Comparison of ENCODE assay signal across 1 cellular context in the genomic region with DNA sequence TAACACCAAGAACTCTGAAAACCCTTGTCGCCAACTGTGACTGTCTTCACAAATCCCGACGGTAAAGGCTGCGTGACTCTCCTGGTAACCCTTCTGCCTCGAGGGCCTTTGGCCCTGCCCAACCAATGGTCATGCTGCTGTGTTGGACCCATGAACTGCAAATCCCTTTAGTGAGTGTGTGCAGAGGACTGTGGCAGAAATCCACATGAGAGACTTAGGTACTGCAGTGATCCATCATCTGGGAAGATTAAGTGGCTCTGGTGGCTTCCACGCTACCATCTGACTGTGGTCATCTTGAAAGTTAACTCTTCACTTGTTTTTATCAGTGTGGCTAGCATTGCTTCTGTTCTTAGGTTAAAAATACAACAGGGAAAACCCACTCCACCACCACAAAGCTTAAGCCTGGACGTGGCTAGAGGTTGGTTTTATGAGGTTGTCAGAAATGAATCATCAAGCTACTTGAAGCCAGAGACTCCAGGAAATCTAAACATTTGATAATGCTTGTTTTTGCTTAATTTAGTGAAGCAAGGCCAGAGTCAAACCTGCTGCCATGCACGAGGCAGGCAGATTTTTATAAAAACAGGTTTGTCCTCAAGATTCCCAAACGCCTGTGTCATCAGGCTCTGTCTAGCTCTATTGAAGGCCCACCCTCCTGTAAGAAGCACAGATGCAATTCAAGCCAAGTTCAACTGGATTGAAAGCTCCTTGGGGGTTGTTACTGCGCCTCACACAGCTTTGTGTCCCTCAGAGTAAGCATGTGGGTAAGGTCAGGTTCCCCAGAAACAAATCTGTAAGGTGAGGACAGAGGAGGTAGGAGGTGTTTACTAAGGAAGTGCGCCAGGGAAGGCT.
TF ChIP-seq lines count a peak whose summit lies in the region.

No MANE protein-coding gene starts in this region.

TF ChIP-seq in GM12878, 131 proteins besides CTCF, POLR2A, EP300 and RAD21 (continued from another document and continues in another):
- TF ChIP-seq, protein P1, sequence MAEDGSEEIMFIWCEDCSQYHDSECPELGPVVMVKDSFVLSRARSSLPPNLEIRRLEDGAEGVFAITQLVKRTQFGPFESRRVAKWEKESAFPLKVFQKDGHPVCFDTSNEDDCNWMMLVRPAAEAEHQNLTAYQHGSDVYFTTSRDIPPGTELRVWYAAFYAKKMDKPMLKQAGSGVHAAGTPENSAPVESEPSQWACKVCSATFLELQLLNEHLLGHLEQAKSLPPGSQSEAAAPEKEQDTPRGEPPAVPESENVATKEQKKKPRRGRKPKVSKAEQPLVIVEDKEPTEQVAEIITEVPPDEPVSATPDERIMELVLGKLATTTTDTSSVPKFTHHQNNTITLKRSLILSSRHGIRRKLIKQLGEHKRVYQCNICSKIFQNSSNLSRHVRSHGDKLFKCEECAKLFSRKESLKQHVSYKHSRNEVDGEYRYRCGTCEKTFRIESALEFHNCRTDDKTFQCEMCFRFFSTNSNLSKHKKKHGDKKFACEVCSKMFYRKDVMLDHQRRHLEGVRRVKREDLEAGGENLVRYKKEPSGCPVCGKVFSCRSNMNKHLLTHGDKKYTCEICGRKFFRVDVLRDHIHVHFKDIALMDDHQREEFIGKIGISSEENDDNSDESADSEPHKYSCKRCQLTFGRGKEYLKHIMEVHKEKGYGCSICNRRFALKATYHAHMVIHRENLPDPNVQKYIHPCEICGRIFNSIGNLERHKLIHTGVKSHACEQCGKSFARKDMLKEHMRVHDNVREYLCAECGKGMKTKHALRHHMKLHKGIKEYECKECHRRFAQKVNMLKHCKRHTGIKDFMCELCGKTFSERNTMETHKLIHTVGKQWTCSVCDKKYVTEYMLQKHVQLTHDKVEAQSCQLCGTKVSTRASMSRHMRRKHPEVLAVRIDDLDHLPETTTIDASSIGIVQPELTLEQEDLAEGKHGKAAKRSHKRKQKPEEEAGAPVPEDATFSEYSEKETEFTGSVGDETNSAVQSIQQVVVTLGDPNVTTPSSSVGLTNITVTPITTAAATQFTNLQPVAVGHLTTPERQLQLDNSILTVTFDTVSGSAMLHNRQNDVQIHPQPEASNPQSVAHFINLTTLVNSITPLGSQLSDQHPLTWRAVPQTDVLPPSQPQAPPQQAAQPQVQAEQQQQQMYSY (CRISPR knock-in tag; IDR thresholded peaks at IDR 0.05), result no peak
- TF ChIP-seq KDM1A (IDR thresholded peaks at IDR 0.05; ENCODE audit: borderline replicate concordance), result no peak
- TF ChIP-seq, protein P2, sequence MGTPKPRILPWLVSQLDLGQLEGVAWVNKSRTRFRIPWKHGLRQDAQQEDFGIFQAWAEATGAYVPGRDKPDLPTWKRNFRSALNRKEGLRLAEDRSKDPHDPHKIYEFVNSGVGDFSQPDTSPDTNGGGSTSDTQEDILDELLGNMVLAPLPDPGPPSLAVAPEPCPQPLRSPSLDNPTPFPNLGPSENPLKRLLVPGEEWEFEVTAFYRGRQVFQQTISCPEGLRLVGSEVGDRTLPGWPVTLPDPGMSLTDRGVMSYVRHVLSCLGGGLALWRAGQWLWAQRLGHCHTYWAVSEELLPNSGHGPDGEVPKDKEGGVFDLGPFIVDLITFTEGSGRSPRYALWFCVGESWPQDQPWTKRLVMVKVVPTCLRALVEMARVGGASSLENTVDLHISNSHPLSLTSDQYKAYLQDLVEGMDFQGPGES (IDR thresholded peaks at IDR 0.05), result no peak
- no peak for TF ChIP-seq TARDBP (IDR thresholded peaks at IDR 0.05; ENCODE audit: borderline replicate concordance)
- TF ChIP-seq, protein P3, sequence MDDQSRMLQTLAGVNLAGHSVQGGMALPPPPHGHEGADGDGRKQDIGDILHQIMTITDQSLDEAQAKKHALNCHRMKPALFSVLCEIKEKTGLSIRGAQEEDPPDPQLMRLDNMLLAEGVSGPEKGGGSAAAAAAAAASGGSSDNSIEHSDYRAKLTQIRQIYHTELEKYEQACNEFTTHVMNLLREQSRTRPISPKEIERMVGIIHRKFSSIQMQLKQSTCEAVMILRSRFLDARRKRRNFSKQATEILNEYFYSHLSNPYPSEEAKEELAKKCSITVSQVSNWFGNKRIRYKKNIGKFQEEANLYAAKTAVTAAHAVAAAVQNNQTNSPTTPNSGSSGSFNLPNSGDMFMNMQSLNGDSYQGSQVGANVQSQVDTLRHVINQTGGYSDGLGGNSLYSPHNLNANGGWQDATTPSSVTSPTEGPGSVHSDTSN (IDR thresholded peaks at IDR 0.05; ENCODE audit: insufficient replicate concordance, low read depth, low read length), result no peak
- TF ChIP-seq, protein P4, sequence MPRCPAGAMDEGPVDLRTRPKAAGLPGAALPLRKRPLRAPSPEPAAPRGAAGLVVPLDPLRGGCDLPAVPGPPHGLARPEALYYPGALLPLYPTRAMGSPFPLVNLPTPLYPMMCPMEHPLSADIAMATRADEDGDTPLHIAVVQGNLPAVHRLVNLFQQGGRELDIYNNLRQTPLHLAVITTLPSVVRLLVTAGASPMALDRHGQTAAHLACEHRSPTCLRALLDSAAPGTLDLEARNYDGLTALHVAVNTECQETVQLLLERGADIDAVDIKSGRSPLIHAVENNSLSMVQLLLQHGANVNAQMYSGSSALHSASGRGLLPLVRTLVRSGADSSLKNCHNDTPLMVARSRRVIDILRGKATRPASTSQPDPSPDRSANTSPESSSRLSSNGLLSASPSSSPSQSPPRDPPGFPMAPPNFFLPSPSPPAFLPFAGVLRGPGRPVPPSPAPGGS (IDR thresholded peaks at IDR 0.05; ENCODE audit: borderline replicate concordance, insufficient read depth, low read depth, low read length, poor library complexity, severe bottlenecking), result peak; percentile 99
- TF ChIP-seq SREBF1 (IDR thresholded peaks at IDR 0.05; ENCODE audit: low read length), result 0 out of 2 replicates have a peak, but pooled peaks have one; percentile 17
- peak; percentile 98 for TF ChIP-seq JUNB (IDR thresholded peaks at IDR 0.05)
- TF ChIP-seq, protein P5, sequence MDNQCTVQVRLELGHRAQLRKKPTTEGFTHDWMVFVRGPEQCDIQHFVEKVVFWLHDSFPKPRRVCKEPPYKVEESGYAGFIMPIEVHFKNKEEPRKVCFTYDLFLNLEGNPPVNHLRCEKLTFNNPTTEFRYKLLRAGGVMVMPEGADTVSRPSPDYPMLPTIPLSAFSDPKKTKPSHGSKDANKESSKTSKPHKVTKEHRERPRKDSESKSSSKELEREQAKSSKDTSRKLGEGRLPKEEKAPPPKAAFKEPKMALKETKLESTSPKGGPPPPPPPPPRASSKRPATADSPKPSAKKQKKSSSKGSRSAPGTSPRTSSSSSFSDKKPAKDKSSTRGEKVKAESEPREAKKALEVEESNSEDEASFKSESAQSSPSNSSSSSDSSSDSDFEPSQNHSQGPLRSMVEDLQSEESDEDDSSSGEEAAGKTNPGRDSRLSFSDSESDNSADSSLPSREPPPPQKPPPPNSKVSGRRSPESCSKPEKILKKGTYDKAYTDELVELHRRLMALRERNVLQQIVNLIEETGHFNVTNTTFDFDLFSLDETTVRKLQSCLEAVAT (IDR thresholded peaks at IDR 0.05), result peak; percentile 80
- TF ChIP-seq ESRRA (IDR thresholded peaks at IDR 0.05; ENCODE audit: low read length), result no peak
- TF ChIP-seq, protein P6, sequence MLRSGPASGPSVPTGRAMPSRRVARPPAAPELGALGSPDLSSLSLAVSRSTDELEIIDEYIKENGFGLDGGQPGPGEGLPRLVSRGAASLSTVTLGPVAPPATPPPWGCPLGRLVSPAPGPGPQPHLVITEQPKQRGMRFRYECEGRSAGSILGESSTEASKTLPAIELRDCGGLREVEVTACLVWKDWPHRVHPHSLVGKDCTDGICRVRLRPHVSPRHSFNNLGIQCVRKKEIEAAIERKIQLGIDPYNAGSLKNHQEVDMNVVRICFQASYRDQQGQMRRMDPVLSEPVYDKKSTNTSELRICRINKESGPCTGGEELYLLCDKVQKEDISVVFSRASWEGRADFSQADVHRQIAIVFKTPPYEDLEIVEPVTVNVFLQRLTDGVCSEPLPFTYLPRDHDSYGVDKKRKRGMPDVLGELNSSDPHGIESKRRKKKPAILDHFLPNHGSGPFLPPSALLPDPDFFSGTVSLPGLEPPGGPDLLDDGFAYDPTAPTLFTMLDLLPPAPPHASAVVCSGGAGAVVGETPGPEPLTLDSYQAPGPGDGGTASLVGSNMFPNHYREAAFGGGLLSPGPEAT (IDR thresholded peaks at IDR 0.05; ENCODE audit: low read depth), result peak; percentile 69; the same call in 1 of the 2 replicates
- no peak for TF ChIP-seq RAD51 (IDR thresholded peaks at IDR 0.05)
- TF ChIP-seq HDAC2 (IDR thresholded peaks at IDR 0.05), result no peak
- TF ChIP-seq, protein P7, sequence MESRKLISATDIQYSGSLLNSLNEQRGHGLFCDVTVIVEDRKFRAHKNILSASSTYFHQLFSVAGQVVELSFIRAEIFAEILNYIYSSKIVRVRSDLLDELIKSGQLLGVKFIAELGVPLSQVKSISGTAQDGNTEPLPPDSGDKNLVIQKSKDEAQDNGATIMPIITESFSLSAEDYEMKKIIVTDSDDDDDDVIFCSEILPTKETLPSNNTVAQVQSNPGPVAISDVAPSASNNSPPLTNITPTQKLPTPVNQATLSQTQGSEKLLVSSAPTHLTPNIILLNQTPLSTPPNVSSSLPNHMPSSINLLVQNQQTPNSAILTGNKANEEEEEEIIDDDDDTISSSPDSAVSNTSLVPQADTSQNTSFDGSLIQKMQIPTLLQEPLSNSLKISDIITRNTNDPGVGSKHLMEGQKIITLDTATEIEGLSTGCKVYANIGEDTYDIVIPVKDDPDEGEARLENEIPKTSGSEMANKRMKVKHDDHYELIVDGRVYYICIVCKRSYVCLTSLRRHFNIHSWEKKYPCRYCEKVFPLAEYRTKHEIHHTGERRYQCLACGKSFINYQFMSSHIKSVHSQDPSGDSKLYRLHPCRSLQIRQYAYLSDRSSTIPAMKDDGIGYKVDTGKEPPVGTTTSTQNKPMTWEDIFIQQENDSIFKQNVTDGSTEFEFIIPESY (IDR thresholded peaks at IDR 0.05), result no peak
- TF ChIP-seq NR2F1 (conservative IDR thresholded peaks at IDR 0.05), result peak; percentile 87
- no peak for TF ChIP-seq CHD2 (IDR thresholded peaks at IDR 0.05; ENCODE audit: borderline replicate concordance, low read depth, low read length)
- no peak for TF ChIP-seq NR2C1 (IDR thresholded peaks at IDR 0.05)
- TF ChIP-seq STAT1 (conservative IDR thresholded peaks at IDR 0.05), result no peak
- TF ChIP-seq, protein P8, sequence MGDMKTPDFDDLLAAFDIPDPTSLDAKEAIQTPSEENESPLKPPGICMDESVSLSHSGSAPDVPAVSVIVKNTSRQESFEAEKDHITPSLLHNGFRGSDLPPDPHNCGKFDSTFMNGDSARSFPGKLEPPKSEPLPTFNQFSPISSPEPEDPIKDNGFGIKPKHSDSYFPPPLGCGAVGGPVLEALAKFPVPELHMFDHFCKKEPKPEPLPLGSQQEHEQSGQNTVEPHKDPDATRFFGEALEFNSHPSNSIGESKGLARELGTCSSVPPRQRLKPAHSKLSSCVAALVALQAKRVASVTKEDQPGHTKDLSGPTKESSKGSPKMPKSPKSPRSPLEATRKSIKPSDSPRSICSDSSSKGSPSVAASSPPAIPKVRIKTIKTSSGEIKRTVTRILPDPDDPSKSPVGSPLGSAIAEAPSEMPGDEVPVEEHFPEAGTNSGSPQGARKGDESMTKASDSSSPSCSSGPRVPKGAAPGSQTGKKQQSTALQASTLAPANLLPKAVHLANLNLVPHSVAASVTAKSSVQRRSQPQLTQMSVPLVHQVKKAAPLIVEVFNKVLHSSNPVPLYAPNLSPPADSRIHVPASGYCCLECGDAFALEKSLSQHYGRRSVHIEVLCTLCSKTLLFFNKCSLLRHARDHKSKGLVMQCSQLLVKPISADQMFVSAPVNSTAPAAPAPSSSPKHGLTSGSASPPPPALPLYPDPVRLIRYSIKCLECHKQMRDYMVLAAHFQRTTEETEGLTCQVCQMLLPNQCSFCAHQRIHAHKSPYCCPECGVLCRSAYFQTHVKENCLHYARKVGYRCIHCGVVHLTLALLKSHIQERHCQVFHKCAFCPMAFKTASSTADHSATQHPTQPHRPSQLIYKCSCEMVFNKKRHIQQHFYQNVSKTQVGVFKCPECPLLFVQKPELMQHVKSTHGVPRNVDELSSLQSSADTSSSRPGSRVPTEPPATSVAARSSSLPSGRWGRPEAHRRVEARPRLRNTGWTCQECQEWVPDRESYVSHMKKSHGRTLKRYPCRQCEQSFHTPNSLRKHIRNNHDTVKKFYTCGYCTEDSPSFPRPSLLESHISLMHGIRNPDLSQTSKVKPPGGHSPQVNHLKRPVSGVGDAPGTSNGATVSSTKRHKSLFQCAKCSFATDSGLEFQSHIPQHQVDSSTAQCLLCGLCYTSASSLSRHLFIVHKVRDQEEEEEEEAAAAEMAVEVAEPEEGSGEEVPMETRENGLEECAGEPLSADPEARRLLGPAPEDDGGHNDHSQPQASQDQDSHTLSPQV (IDR thresholded peaks at IDR 0.05), result no peak
- TF ChIP-seq, protein P9, sequence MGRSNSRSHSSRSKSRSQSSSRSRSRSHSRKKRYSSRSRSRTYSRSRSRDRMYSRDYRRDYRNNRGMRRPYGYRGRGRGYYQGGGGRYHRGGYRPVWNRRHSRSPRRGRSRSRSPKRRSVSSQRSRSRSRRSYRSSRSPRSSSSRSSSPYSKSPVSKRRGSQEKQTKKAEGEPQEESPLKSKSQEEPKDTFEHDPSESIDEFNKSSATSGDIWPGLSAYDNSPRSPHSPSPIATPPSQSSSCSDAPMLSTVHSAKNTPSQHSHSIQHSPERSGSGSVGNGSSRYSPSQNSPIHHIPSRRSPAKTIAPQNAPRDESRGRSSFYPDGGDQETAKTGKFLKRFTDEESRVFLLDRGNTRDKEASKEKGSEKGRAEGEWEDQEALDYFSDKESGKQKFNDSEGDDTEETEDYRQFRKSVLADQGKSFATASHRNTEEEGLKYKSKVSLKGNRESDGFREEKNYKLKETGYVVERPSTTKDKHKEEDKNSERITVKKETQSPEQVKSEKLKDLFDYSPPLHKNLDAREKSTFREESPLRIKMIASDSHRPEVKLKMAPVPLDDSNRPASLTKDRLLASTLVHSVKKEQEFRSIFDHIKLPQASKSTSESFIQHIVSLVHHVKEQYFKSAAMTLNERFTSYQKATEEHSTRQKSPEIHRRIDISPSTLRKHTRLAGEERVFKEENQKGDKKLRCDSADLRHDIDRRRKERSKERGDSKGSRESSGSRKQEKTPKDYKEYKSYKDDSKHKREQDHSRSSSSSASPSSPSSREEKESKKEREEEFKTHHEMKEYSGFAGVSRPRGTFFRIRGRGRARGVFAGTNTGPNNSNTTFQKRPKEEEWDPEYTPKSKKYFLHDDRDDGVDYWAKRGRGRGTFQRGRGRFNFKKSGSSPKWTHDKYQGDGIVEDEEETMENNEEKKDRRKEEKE (IDR thresholded peaks at IDR 0.05), result no peak
- TF ChIP-seq, protein P10, sequence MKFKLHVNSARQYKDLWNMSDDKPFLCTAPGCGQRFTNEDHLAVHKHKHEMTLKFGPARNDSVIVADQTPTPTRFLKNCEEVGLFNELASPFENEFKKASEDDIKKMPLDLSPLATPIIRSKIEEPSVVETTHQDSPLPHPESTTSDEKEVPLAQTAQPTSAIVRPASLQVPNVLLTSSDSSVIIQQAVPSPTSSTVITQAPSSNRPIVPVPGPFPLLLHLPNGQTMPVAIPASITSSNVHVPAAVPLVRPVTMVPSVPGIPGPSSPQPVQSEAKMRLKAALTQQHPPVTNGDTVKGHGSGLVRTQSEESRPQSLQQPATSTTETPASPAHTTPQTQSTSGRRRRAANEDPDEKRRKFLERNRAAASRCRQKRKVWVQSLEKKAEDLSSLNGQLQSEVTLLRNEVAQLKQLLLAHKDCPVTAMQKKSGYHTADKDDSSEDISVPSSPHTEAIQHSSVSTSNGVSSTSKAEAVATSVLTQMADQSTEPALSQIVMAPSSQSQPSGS (IDR thresholded peaks at IDR 0.05; ENCODE audit: low read length), result peak; percentile 96
- TF ChIP-seq SIX5 (IDR thresholded peaks at IDR 0.05; ENCODE audit: low read depth, low read length, severe bottlenecking), result no peak
- TF ChIP-seq HDAC6 (IDR thresholded peaks at IDR 0.05; ENCODE audit: unreplicated experiment), result no peak
- TF ChIP-seq NBN (IDR thresholded peaks at IDR 0.05), result no peak
- peak; percentile 99 for TF ChIP-seq TCF7 (IDR thresholded peaks at IDR 0.05; ENCODE audit: borderline replicate concordance)
- TF ChIP-seq ZNF217 (IDR thresholded peaks at IDR 0.05), result peak; percentile 95
- no peak for TF ChIP-seq EZH2 (IDR thresholded peaks at IDR 0.05; ENCODE audit: borderline replicate concordance, control insufficient read depth, low read depth, low read length)
- TF ChIP-seq RB1 (IDR thresholded peaks at IDR 0.05; ENCODE audit: borderline replicate concordance), result no peak
- no peak for TF ChIP-seq CBX3 (IDR thresholded peaks at IDR 0.05; ENCODE audit: borderline replicate concordance, low read depth)
- no peak for TF ChIP-seq NRF1 (conservative IDR thresholded peaks at IDR 0.05; ENCODE audit: low read depth, low read length)
